Comparison of ENCODE assay signal across 12 cellular contexts in the genomic region with DNA sequence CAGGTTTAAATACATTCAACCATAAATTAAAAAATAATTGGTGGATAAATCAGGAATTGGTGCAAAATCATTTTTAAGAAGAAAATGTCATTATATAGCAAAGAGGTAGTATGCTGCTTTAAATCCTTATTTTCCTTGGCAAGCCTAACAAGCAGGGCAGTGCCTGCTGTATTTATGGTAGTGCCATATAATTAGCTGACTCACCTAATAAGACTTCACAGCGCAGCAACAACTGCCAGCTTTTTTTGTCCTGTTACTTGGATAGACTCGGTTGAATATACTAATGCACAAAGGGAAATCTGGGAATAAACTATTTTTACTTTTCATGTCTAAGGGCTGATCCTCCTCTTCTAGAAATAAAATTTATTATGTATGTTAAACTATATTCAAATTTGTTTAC.
A peak's percentile ranks its signal among the peaks of the same experiment; 100 is the strongest.
DNase-seq lines count a peak whose midpoint lies in the region; ATAC-seq and TF ChIP-seq lines count a peak whose summit lies in the region.
"Had no signal": no experiment of that assay in that cellular context is flagged by ENCODE, and none has a peak within 500 bp of the region (broad histone marks: within the 10 kb centered on the region; RNA-seq: fewer than 3 reads in every experiment).

No MANE protein-coding gene starts in this region.

- CTCF ChIA-PET in SK-N-SH (lab: Yijun Ruan, JAX): interaction anchor here (0.8 kb wide), 1 partner anchor 101 kb away, joined by 3 read pairs; no protein-coding TSS in a partner anchor

- peaks cover 3% of the 10 kb centered on the region for H3K27me3 Mint-ChIP-seq in activated naive CD8-positive, alpha-beta T cell treated with anti-CD3 and anti-CD28 coated beads, Interleukin-2, amount 50 U/mL, for 24 hours
- H3K27me3 Mint-ChIP-seq: activated naive CD8-positive, alpha-beta T cell treated with anti-CD3 and anti-CD28 coated beads for 36 hours had no signal

- H3K9me3 Mint-ChIP-seq in activated naive CD8-positive, alpha-beta T cell treated with anti-CD3 and anti-CD28 coated beads, Interleukin-2, amount 50 U/mL, for 24 hours: no peaks in the 10 kb centered on the region
- H3K9me3 Mint-ChIP-seq: H9; T-helper 1 cell treated with Interleukin-12 subunit alpha and Interleukin-12 subunit beta and Interleukin-4 antibody, amounts not matched to agents 30 μg/mL and 1 μg/mL, for 36 hours had no signal

- H3K9ac ChIP-seq in SK-N-SH: no peak overlapping the region
- H3K9ac ChIP-seq: BLaER1 had no signal

- no peak for ATAC-seq in HG03432 (IDR thresholded peaks at IDR 0.05; ENCODE audit: unreplicated experiment)
- no peak for ATAC-seq in activated naive CD8-positive, alpha-beta T cell treated with anti-CD3 and anti-CD28 coated beads, Interleukin-2, amount 50 U/mL, for 24 hours
- no peak for ATAC-seq in GM18868 (IDR thresholded peaks at IDR 0.05; ENCODE audit: unreplicated experiment)

- no peak for TF ChIP-seq RAD21 in SK-N-SH (IDR thresholded peaks at IDR 0.05; ENCODE audit: low read length)

- no peaks in the 10 kb centered on the region for H3F3A ChIP-seq in SK-N-SH (replicated peaks; ENCODE audit: insufficient read depth)

- H3K4me1 ChIP-seq in SK-N-SH (ENCODE audit: control insufficient read depth in 1 of 2, insufficient read depth in 2 of 2, low read depth in 1 of 2, low read length in 1 of 2): peaks cover 0 to 6% of the 10 kb centered on the region in 2 experiments; a peak in 1 of 4 replicates
- H3K4me1 ChIP-seq: BLaER1 had no signal

- no peak overlapping the region for H2AFZ ChIP-seq in SK-N-SH (ENCODE audit: low read depth)

- peak overlapping the region; percentile 51 to 64; a peak in 2 of 4 replicates for H3K27ac ChIP-seq in SK-N-SH (ENCODE audit: low read depth in 2 of 2, low read length in 1 of 2)
- H3K27ac ChIP-seq: BLaER1 had no signal

- WGBS in SK-N-SH (ENCODE audit: low lambda C conversion rate): 2% methylated on average over 2 of the region's 2 CpGs

- no peaks in the 10 kb centered on the region for H3K36me3 ChIP-seq in SK-N-SH (replicated peaks in 1 of 2; ENCODE audit: control insufficient read depth in 1 of 2, insufficient read depth in 2 of 2, low read length in 1 of 2)

- no peaks in the 10 kb centered on the region for H3K36me3 Mint-ChIP-seq in activated naive CD8-positive, alpha-beta T cell treated with anti-CD3 and anti-CD28 coated beads, Interleukin-2, amount 50 U/mL, for 24 hours (ENCODE audit: low read depth)
- H3K36me3 Mint-ChIP-seq: activated naive CD8-positive, alpha-beta T cell treated with anti-CD3 and anti-CD28 coated beads for 36 hours had no signal

- no peaks in the 10 kb centered on the region for H4K20me1 ChIP-seq in SK-N-SH (ENCODE audit: insufficient read depth)
- H4K20me1 ChIP-seq: BLaER1 had no signal

- no peaks in the 10 kb centered on the region for H3K79me2 ChIP-seq in SK-N-SH (ENCODE audit: insufficient read depth)

- H3K4me1 Mint-ChIP-seq in activated naive CD8-positive, alpha-beta T cell treated with anti-CD3 and anti-CD28 coated beads, Interleukin-2, amount 50 U/mL, for 24 hours: no peaks in the 10 kb centered on the region
- H3K4me1 Mint-ChIP-seq: activated naive CD8-positive, alpha-beta T cell treated with anti-CD3 and anti-CD28 coated beads for 36 hours; H9 had no signal

- no peaks in the 10 kb centered on the region; the same call in 1 of the 2 replicates for H3K9me3 ChIP-seq in SK-N-SH
- H3K9me3 ChIP-seq: BLaER1 had no signal

- no peak for TF ChIP-seq CTCF in AG10803 (conservative IDR thresholded peaks at IDR 0.05; ENCODE audit: low read length)
- no peak for TF ChIP-seq CTCF in SK-N-SH (IDR thresholded peaks at IDR 0.05)
- no peak for TF ChIP-seq CTCF in foreskin fibroblast (IDR thresholded peaks at IDR 0.05; ENCODE audit: low read depth, low read length)

- DNase-seq in AG10803 (ENCODE audit: low read depth) (peak; percentile 58), HS-5 (ENCODE audit: low read depth) (peak; percentile 20), SK-N-SH (no peak), foreskin fibroblast (peak; percentile 29 to 63)
- DNase-seq in activated naive CD8-positive, alpha-beta T cell treated with anti-CD3 and anti-CD28 coated beads, Interleukin-2, amount 50 U/mL, for 24 hours: no peak
- no peak for DNase-seq in activated CD4-positive, CD25-positive, alpha-beta regulatory T cell (lab: John Stamatoyannopoulos, UW)
- DNase-seq: activated naive CD8-positive, alpha-beta T cell treated with anti-CD3 and anti-CD28 coated beads for 36 hours; H9 had no signal

- no peaks in the 10 kb centered on the region for H3K27me3 ChIP-seq in SK-N-SH (ENCODE audit: insufficient read depth)
- H3K27me3 ChIP-seq: BLaER1 had no signal

- no peak overlapping the region for H3K4me3 ChIP-seq in AG10803 (ENCODE audit: low read length)
- H3K4me3 ChIP-seq in SK-N-SH (ENCODE audit: low read depth in 2 of 2, low read length in 1 of 2): no peak overlapping the region
- no peak overlapping the region for H3K4me3 ChIP-seq in foreskin fibroblast (ENCODE audit: low read depth in 1 of 2, low read length in 2 of 2)
- H3K4me3 ChIP-seq: BLaER1 had no signal

- POLR2A ChIA-PET in SK-N-SH (lab: Yijun Ruan, JAX): no interaction called here

- H3K4me2 ChIP-seq in SK-N-SH: 0 out of 2 replicates have a peak overlapping the region, but pooled peaks have one; percentile 11
- H3K4me2 ChIP-seq: BLaER1 had no signal

- no peak overlapping the region for H3K27ac Mint-ChIP-seq in activated naive CD8-positive, alpha-beta T cell treated with anti-CD3 and anti-CD28 coated beads, Interleukin-2, amount 50 U/mL, for 24 hours
- H3K27ac Mint-ChIP-seq: activated naive CD8-positive, alpha-beta T cell treated with anti-CD3 and anti-CD28 coated beads for 36 hours; H9; T-helper 1 cell treated with Interleukin-12 subunit alpha and Interleukin-12 subunit beta and Interleukin-4 antibody, amounts not matched to agents 30 μg/mL and 1 μg/mL, for 36 hours had no signal

- peak in 1 of 2 experiments; percentile 63; a peak in 1 of 4 replicates for TF ChIP-seq EP300 in SK-N-SH (IDR thresholded peaks at IDR 0.05; ENCODE audit: borderline replicate concordance in 1 of 2, low read depth in 1 of 2, low read length in 1 of 2)

- no peak overlapping the region for H3K4me3 Mint-ChIP-seq in activated naive CD8-positive, alpha-beta T cell treated with anti-CD3 and anti-CD28 coated beads, Interleukin-2, amount 50 U/mL, for 24 hours
- H3K4me3 Mint-ChIP-seq: activated naive CD8-positive, alpha-beta T cell treated with anti-CD3 and anti-CD28 coated beads for 36 hours; H9; T-helper 1 cell treated with Interleukin-12 subunit alpha and Interleukin-12 subunit beta and Interleukin-4 antibody, amounts not matched to agents 30 μg/mL and 1 μg/mL, for 36 hours had no signal

- no peaks in the 10 kb centered on the region for H3K9me2 ChIP-seq in SK-N-SH

TF ChIP-seq in SK-N-SH, 30 proteins besides CTCF, POLR2A, EP300 and RAD21 (continues in another document):
- peak; percentile 82 for TF ChIP-seq JUND (IDR thresholded peaks at IDR 0.05)
- 0 out of 2 replicates have a peak, but pooled peaks have one; percentile 26 for TF ChIP-seq POLR2AphosphoS5 (IDR thresholded peaks at IDR 0.05; ENCODE audit: low read depth, low read length)
- TF ChIP-seq REST (IDR thresholded peaks at IDR 0.05; ENCODE audit: low read depth, low read length): no peak
- no peak for TF ChIP-seq ZBTB33 (IDR thresholded peaks at IDR 0.05; ENCODE audit: borderline replicate concordance, low read depth)
- no peak for TF ChIP-seq RCOR1 (IDR thresholded peaks at IDR 0.05; ENCODE audit: low read length)
- TF ChIP-seq TCF12 (IDR thresholded peaks at IDR 0.05): peak; percentile 65
- no peak for TF ChIP-seq NRF1 (IDR thresholded peaks at IDR 0.05; ENCODE audit: low read depth, low read length)

Comparison
In these comparisons a context has a peak if more than half of its experiments do, and no peak if none do; other contexts are left out.
1. DNase-seq: peak in AG10803 (single experiment), HS-5 (single experiment) and foreskin fibroblast (2 of 2); none in SK-N-SH (single experiment), activated naive CD8-positive, alpha-beta T cell treated with anti-CD3 and anti-CD28 coated beads, Interleukin-2, amount 50 U/mL, for 24 hours (single experiment) and activated CD4-positive, CD25-positive, alpha-beta regulatory T cell (0 of 4).